19 cellular contexts compared by ENCODE assay signal in genomic region chr7:108286290-108286904, GRCh38.
DNase-seq lines count a peak whose midpoint lies in the region; ATAC-seq, FAIRE-seq and TF ChIP-seq lines count a peak whose summit lies in the region.
"Had no signal": no experiment of that assay in that cellular context is flagged by ENCODE, and none has a peak within 500 bp of the region (broad histone marks: within the 10 kb centered on the region; RNA-seq: fewer than 3 reads in every experiment).

No MANE protein-coding gene starts in this region.

- H2AFZ ChIP-seq in K562 (ENCODE audit: low read depth, low read length), result no peak overlapping the region
- H2AFZ ChIP-seq in SK-N-SH (ENCODE audit: low read depth), result no peak overlapping the region

- no peak for TF ChIP-seq EP300 in K562 (IDR thresholded peaks at IDR 0.05; ENCODE audit: low read length)
- TF ChIP-seq EP300 in SK-N-SH (IDR thresholded peaks at IDR 0.05; ENCODE audit: borderline replicate concordance in 1 of 2, low read depth in 1 of 2, low read length in 1 of 2), result no peak

- H4K20me1 ChIP-seq in K562 (replicated peaks; ENCODE audit: control insufficient read depth, insufficient read depth, low read length) (no peaks in the 10 kb centered on the region), SK-N-SH (ENCODE audit: insufficient read depth) (no peaks in the 10 kb centered on the region)
- H4K20me1 ChIP-seq: BLaER1 had no signal

- POLR2A ChIA-PET in K562 (lab: Yijun Ruan, JAX), result no interaction called here
- POLR2A ChIA-PET in SK-N-SH (lab: Yijun Ruan, JAX), result no interaction called here

- intact Hi-C loops in K562 (cut with micrococcal nuclease), result no loop called here

- no peak overlapping the region for H3K4me3 Mint-ChIP-seq in HFFc6
- H3K4me3 Mint-ChIP-seq: CD4-positive, alpha-beta T cell had no signal

- no peak for ATAC-seq in K562

- H3K27ac Mint-ChIP-seq in HFFc6, result no peak overlapping the region
- H3K27ac Mint-ChIP-seq: CD4-positive, alpha-beta T cell had no signal

- no peak for TF ChIP-seq CTCF in D721Med (IDR thresholded peaks at IDR 0.05; ENCODE audit: insufficient read depth, missing control alignments)
- TF ChIP-seq CTCF in K562 (IDR thresholded peaks at IDR 0.05 in 2 of 3, conservative IDR thresholded peaks at IDR 0.05 in 1 of 3; ENCODE audit: insufficient read depth in 2 of 3, low read depth in 1 of 3, low read length in 3 of 3), result no peak
- TF ChIP-seq CTCF in HFFc6 (IDR thresholded peaks at IDR 0.05), result no peak
- no peak for TF ChIP-seq CTCF in SK-N-SH (IDR thresholded peaks at IDR 0.05)

- no peaks in the 10 kb centered on the region for H3K79me2 ChIP-seq in K562 (ENCODE audit: control insufficient read depth, insufficient read depth, low read length)
- H3K79me2 ChIP-seq in SK-N-SH (ENCODE audit: insufficient read depth), result no peaks in the 10 kb centered on the region

- H3K9me1 ChIP-seq in K562 (ENCODE audit: control insufficient read depth, insufficient read depth, low read length), result no peaks in the 10 kb centered on the region

- H3K4me2 ChIP-seq in K562 (ENCODE audit: insufficient read depth, low read length) (no peak overlapping the region), SK-N-SH (no peak overlapping the region)
- H3K4me2 ChIP-seq: BLaER1, KMS-11 had no signal

- TF ChIP-seq POLR2A in K562 (conservative IDR thresholded peaks at IDR 0.05), result no peak

- peaks cover 7 to 19% of the 10 kb centered on the region in 2 experiments; a peak in 4 of 5 replicates for H3K27me3 ChIP-seq in K562 (ENCODE audit: control insufficient read depth in 2 of 2, insufficient read depth in 2 of 2, low read length in 2 of 2)
- H3K27me3 ChIP-seq in SK-N-SH (ENCODE audit: insufficient read depth), result no peaks in the 10 kb centered on the region
- H3K27me3 ChIP-seq: BLaER1, Peyer's patch had no signal

- no peak overlapping the region for H3K4me3 ChIP-seq in K562
- H3K4me3 ChIP-seq in SK-N-SH (ENCODE audit: low read depth in 2 of 2, low read length in 1 of 2), result no peak overlapping the region
- H3K4me3 ChIP-seq: BLaER1, Peyer's patch had no signal

- no peak overlapping the region for H3K27ac ChIP-seq in K562 (ENCODE audit: extremely low read depth, low read depth, low read length)
- no peak overlapping the region; a peak in 1 of 4 replicates for H3K27ac ChIP-seq in SK-N-SH (ENCODE audit: low read depth in 2 of 2, low read length in 1 of 2)
- H3K27ac ChIP-seq: BLaER1, KMS-11, Peyer's patch had no signal

- in situ Hi-C loops in K562 (cut with MboI), result no loop called here

- peaks cover 18% of the 10 kb centered on the region for H3K27me3 Mint-ChIP-seq in HFFc6 (ENCODE audit: insufficient read depth)

- 11% methylated on average over 9 of the region's 9 CpGs for WGBS in K562 (ENCODE audit: insufficient coverage, low coverage, missing lambda C conversion rate)
- WGBS in SK-N-SH (ENCODE audit: low lambda C conversion rate), result 76% methylated on average over 9 of the region's 9 CpGs

- BruUV-seq in K562 (replicated peaks; lab: Mats Ljungman, UMichigan), result no TSS peak

- H3K36me3 ChIP-seq in K562 (ENCODE audit: control insufficient read depth, insufficient read depth, low read length) (no peaks in the 10 kb centered on the region), SK-N-SH (replicated peaks in 1 of 2; ENCODE audit: control insufficient read depth in 1 of 2, insufficient read depth in 2 of 2, low read length in 1 of 2) (peaks cover 0 to 3% of the 10 kb centered on the region in 2 experiments)
- H3K36me3 ChIP-seq: BLaER1, Peyer's patch had no signal

- no peaks in the 10 kb centered on the region for H3F3A ChIP-seq in SK-N-SH (replicated peaks; ENCODE audit: insufficient read depth)

- DNase-seq in D721Med (ENCODE audit: insufficient read length, low spot score), result no peak
- peak; percentile 71 for DNase-seq in DMS79 treated with DMSO at 0.1 percent for 48 hours (lab: John Stamatoyannopoulos, UW)
- peak; percentile 55 for DNase-seq in NCI-H2227 (lab: John Stamatoyannopoulos, UW; ENCODE audit: unreplicated experiment)
- DNase-seq in K562 (ENCODE audit: extremely low read depth in 1 of 4, low spot score in 3 of 4), result no peak
- DNase-seq in HFFc6, result no peak
- no peak for DNase-seq in NCI-H524 treated with DMSO at 0.1 percent for 48 hours (lab: John Stamatoyannopoulos, UW)
- DNase-seq in SK-N-SH, result no peak
- DNase-seq: ACHN; CD4-positive, alpha-beta T cell; COR-L47; NCI-H187; NCI-H446; NCI-H748 treated with DMSO at 0.1 percent for 48 hours; Peyer's patch; T-helper 1 cell had no signal

- no peaks in the 10 kb centered on the region for H3K36me3 Mint-ChIP-seq in HFFc6 (ENCODE audit: low read depth)

- H3K4me1 Mint-ChIP-seq in HFFc6 (ENCODE audit: low read depth), result no peaks in the 10 kb centered on the region

- FAIRE-seq in D721Med (lab: Jason Lieb, UNC) (peak; percentile 76), K562 (lab: Jason Lieb, UNC) (no peak)
- FAIRE-seq: GM19239, HTR-8/SVneo had no signal

- H3K9me3 ChIP-seq in K562 (replicated peaks; ENCODE audit: control insufficient read depth, insufficient read depth, low read depth, low read length) (no peaks in the 10 kb centered on the region), SK-N-SH (no peaks in the 10 kb centered on the region)
- H3K9me3 ChIP-seq: BLaER1, Peyer's patch had no signal

- H3K9ac ChIP-seq in K562 (ENCODE audit: insufficient read depth in 1 of 2, low read depth in 2 of 2, low read length in 2 of 2) (no peak overlapping the region), SK-N-SH (no peak overlapping the region)
- H3K9ac ChIP-seq: BLaER1, KMS-11 had no signal

- no peaks in the 10 kb centered on the region for H3K9me2 ChIP-seq in SK-N-SH

- no peaks in the 10 kb centered on the region for H3K4me1 ChIP-seq in K562 (replicated peaks in 1 of 2; ENCODE audit: control insufficient read depth in 2 of 2, insufficient read depth in 2 of 2, low read length in 2 of 2)
- H3K4me1 ChIP-seq in SK-N-SH (ENCODE audit: control insufficient read depth in 1 of 2, insufficient read depth in 2 of 2, low read depth in 1 of 2, low read length in 1 of 2), result peaks cover 0 to 42% of the 10 kb centered on the region in 2 experiments; a peak in 3 of 4 replicates
- H3K4me1 ChIP-seq: Peyer's patch had no signal

- no peaks in the 10 kb centered on the region for H3K9me3 Mint-ChIP-seq in HFFc6
- H3K9me3 Mint-ChIP-seq: CD4-positive, alpha-beta T cell had no signal

- CTCF ChIA-PET in K562 (lab: Yijun Ruan, JAX; ENCODE audit: low intra/inter-chr PET ratio) (no interaction called here), SK-N-SH (lab: Yijun Ruan, JAX) (interaction anchor here (0.6 to 0.9 kb wide), 3 partner anchors 23 to 166 kb away, joined by 3 read pairs; no protein-coding TSS in a partner anchor)

- TF ChIP-seq RAD21 in K562 (CRISPR knock-in tag; conservative IDR thresholded peaks at IDR 0.05 in 1 of 2, IDR thresholded peaks at IDR 0.05 in 1 of 2) (no peak), SK-N-SH (IDR thresholded peaks at IDR 0.05; ENCODE audit: low read length) (no peak)

TF ChIP-seq in K562, 482 proteins besides CTCF, POLR2A, EP300 and RAD21:
- TF ChIP-seq ZNF277 (CRISPR knock-in tag; IDR thresholded peaks at IDR 0.05; ENCODE audit: borderline replicate concordance) (no peak), ZNF316 (IDR thresholded peaks at IDR 0.05) (peak; percentile 15; the same call in 1 of the 2 replicates)
TF ChIP-seq in K562: peak in this region for 1.

TF ChIP-seq in SK-N-SH, 30 proteins besides CTCF, POLR2A, EP300 and RAD21:
- no peak for TF ChIP-seq TAF1 (IDR thresholded peaks at IDR 0.05; ENCODE audit: borderline replicate concordance, low read depth, low read length)
- TF ChIP-seq POLR2AphosphoS5 (IDR thresholded peaks at IDR 0.05; ENCODE audit: low read depth, low read length), result no peak
- no peak for TF ChIP-seq FOXJ3 (CRISPR knock-in tag; IDR thresholded peaks at IDR 0.05)
- TF ChIP-seq NRF1 (IDR thresholded peaks at IDR 0.05; ENCODE audit: low read depth, low read length), result no peak
- no peak for TF ChIP-seq IRF3 (IDR thresholded peaks at IDR 0.05; ENCODE audit: low read depth, low read length)
- TF ChIP-seq YY1 (IDR thresholded peaks at IDR 0.05; ENCODE audit: low read depth), result no peak
- TF ChIP-seq PBX3 (IDR thresholded peaks at IDR 0.05), result no peak

Comparison
In these comparisons a context has a peak if more than half of its experiments do, and no peak if none do; other contexts are left out.
1. DNase-seq: peak in DMS79 treated with DMSO at 0.1 percent for 48 hours (single experiment) and NCI-H2227 (single experiment); none in D721Med (single experiment), K562 (0 of 4), HFFc6 (single experiment), NCI-H524 treated with DMSO at 0.1 percent for 48 hours (single experiment) and SK-N-SH (single experiment).